11 cellular contexts compared by ENCODE assay signal in the genomic region with DNA sequence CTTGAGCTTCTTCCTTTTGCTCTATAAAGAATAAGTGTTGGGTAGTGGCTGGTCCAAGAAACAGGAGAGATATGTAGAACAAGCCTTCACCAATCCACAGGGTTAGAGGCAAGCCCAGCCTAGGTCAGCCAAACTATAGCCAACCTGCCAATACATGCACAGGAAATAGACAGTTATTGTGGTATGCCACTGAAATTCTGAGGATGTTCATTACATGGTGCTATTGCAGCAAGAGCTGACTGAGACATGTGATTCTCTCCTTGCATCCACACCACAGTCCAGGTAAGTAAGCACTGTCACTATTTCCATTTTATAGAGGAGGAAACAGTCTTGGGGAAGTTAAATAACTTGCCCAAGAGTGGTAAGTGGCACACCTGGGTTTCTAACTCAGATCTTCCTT.
"Had no signal": no experiment of that assay in that cellular context is flagged by ENCODE, and none has a peak within 500 bp of the region (broad histone marks: within the 10 kb centered on the region; RNA-seq: fewer than 3 reads in every experiment).

No MANE protein-coding gene starts in this region.

- H2AFZ ChIP-seq: GM23248, GM23338 had no signal

- H3K27ac ChIP-seq: GM23248 had no signal

- H3K9me3 ChIP-seq: HAP-1 had no signal

- ATAC-seq: GM23338, HCT116 had no signal

- FAIRE-seq: H1, H54 had no signal

- H3K4me2 ChIP-seq: GM23338 had no signal

- H3K27ac Mint-ChIP-seq: GM23338, H9, HFFc6 had no signal

- H3K4me1 ChIP-seq: HAP-1 had no signal

- H3K4me3 Mint-ChIP-seq: GM23338, H9, HFFc6 had no signal

- H3K36me3 ChIP-seq: HAP-1 had no signal

- H3K9ac ChIP-seq: GM23248 had no signal

- DNase-seq: GM23248, GOT3, H7, H9, HCEC 1CT, HFFc6 had no signal

- H3K9me3 Mint-ChIP-seq: GM23338 had no signal

- H3K4me3 ChIP-seq: GM23248, GM23338, HAP-1 had no signal
